2 cellular contexts compared by ENCODE assay signal in the genomic region with DNA sequence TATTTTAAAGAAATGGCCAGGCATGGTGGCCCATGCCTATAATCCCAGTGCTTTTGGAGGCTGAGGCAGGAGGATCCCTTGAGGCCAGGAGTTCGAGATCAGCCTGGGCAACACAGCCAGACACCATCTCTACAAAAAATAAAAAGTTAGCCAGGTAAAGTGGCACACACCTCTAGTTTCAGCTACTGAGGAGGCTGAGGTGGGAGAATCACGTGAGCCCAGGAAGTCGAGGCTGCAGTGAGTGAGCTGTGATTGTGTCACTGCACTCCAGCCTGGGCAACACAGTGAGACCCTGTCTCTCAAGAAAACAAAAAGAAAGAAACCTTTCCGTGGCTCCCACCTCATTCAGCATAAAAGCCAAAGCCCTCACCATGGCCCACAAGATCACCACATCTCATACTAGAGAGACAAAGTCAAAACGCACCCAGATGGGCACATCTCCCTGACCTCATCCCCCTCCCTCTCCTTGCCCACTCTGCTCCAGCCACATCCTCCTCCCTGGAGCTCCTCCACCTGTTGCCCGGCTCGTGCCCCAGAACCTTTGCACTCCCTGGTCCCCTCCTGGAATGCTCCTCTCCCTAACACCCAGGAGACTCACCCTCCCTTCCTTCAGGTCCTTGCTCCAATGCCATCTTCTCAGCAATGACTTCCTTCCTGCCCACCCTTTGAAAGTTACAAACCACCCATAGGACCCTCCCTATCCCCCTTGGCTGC.
TF ChIP-seq lines count a peak whose summit lies in the region.

No MANE protein-coding gene starts in this region.

TF ChIP-seq in H1, 55 proteins besides CTCF, POLR2A, EP300 and RAD21:
- TF ChIP-seq JUND (IDR thresholded peaks at IDR 0.05; ENCODE audit: low read length) (no peak), EZH2 (IDR thresholded peaks at IDR 0.05; ENCODE audit: low read depth, low read length, severe bottlenecking) (no peak), TCF12 (IDR thresholded peaks at IDR 0.05; ENCODE audit: low read depth, low read length) (no peak), POU5F1 (IDR thresholded peaks at IDR 0.05; ENCODE audit: low read depth, low read length) (no peak), SP1 (IDR thresholded peaks at IDR 0.05; ENCODE audit: low read depth, low read length) (no peak)

TF ChIP-seq in SK-N-SH treated with all-trans-retinoic acid at 6 μM for 48 hours, 23 proteins besides CTCF, POLR2A, EP300 and RAD21:
- TF ChIP-seq TOX (CRISPR knock-in tag; IDR thresholded peaks at IDR 0.05; ENCODE audit: borderline replicate concordance) (no peak), ESRRG (CRISPR knock-in tag; IDR thresholded peaks at IDR 0.05) (no peak), RARB (CRISPR knock-in tag; IDR thresholded peaks at IDR 0.05) (no peak), TCF4 (CRISPR knock-in tag; IDR thresholded peaks at IDR 0.05; ENCODE audit: borderline replicate concordance) (no peak), ZC3H10 (CRISPR knock-in tag; IDR thresholded peaks at IDR 0.05) (no peak), GLIS3 (CRISPR knock-in tag; IDR thresholded peaks at IDR 0.05) (no peak)
- TF ChIP-seq, protein P1, sequence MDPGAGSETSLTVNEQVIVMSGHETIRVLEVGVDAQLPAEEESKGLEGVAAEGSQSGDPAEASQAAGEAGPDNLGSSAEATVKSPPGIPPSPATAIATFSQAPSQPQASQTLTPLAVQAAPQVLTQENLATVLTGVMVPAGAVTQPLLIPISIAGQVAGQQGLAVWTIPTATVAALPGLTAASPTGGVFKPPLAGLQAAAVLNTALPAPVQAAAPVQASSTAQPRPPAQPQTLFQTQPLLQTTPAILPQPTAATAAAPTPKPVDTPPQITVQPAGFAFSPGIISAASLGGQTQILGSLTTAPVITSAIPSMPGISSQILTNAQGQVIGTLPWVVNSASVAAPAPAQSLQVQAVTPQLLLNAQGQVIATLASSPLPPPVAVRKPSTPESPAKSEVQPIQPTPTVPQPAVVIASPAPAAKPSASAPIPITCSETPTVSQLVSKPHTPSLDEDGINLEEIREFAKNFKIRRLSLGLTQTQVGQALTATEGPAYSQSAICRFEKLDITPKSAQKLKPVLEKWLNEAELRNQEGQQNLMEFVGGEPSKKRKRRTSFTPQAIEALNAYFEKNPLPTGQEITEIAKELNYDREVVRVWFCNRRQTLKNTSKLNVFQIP (CRISPR knock-in tag; IDR thresholded peaks at IDR 0.05; ENCODE audit: borderline replicate concordance, low read depth) = no peak
